In the genomic region with DNA sequence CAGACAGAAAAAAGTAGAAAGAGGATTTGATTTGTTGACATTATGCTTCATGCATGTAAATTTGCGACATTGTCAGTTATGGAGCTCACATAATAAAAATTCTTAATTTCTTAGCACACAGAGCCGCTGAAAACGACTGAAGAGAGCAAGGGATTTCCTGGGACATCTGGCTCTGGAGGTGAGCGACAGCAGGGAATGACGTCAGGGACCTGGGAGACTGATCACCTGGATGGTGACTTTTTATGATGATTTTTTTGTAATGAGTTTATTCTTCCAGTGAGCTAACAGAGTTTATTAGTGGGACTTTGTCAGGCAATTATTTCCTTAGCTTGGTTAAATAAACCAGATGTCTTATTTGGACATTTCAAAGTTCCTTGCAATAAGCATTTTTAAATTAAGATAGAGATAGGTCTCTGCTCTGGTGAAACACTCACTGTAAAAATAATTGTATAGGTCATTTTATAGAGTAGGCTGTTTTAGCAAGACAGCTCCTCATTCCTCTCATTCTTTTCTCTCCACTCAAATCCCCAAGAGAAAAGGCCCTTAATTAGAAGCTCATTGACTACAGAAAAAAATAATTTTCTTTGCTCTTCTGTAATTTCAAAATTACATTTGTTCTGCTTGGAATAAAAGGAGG, we compare ENCODE assay signal across 27 cellular contexts. TPM values are rescaled to one million over a fixed set of nuclear protein-coding genes. Genes with fewer than 3 reads are reported as not detected.
DNase-seq lines count a peak whose midpoint lies in the region; ATAC-seq and TF ChIP-seq lines count a peak whose summit lies in the region.
"Had no signal": no experiment of that assay in that cellular context is flagged by ENCODE, and none has a peak within 500 bp of the region (broad histone marks: within the 10 kb centered on the region; RNA-seq: fewer than 3 reads in every experiment).

No MANE protein-coding gene starts in this region.

- H3K27me3 Mint-ChIP-seq in Calu3 (ENCODE audit: unreplicated experiment) = peaks cover 53% of the 10 kb centered on the region
- H3K27me3 Mint-ChIP-seq: activated CD4-positive, alpha-beta T cell treated with anti-CD3 and anti-CD28 coated beads for 36 hours; natural killer cell treated with Interleukin-12 subunit alpha and Interleukin-12 subunit beta and Interleukin-15 and Interleukin-18, amount 100 ng/mL, for 72 hours; type B pancreatic cell had no signal

- peaks cover 10% of the 10 kb centered on the region; the same call in 1 of the 2 replicates for H3K36me3 ChIP-seq in GM23248 (ENCODE audit: low read depth)
- H3K36me3 ChIP-seq in mesenchymal stem cell (ENCODE audit: control insufficient read depth in 1 of 2, insufficient read depth in 2 of 2, low read depth in 1 of 2, low read length in 2 of 2) = peaks cover 0 to 42% of the 10 kb centered on the region in 2 experiments

- no peak overlapping the region for H3K4ac ChIP-seq in mesenchymal stem cell (ENCODE audit: low read depth in 1 of 2, low read length in 2 of 2)

- peak overlapping the region; percentile 19 for H3K4me2 ChIP-seq in GM23248 (ENCODE audit: unreplicated experiment)
- H3K4me2 ChIP-seq in mesenchymal stem cell (ENCODE audit: low read length, poor library complexity, severe bottlenecking) = no peak overlapping the region

- H3K9me3 Mint-ChIP-seq in Calu3 (ENCODE audit: low read depth, unreplicated experiment) = no peaks in the 10 kb centered on the region
- H3K9me3 Mint-ChIP-seq: CD4-positive, CD25-positive, alpha-beta regulatory T cell; natural killer cell treated with Interleukin-12 subunit alpha and Interleukin-12 subunit beta and Interleukin-15 and Interleukin-18, amount 100 ng/mL, for 72 hours; type B pancreatic cell had no signal

- H2BK120ac ChIP-seq in mesenchymal stem cell (ENCODE audit: low read depth, low read length) = no peak overlapping the region

- H3K27ac ChIP-seq in GM23248 (no peak overlapping the region), mesenchymal stem cell (ENCODE audit: low read length, poor library complexity, severe bottlenecking) (no peak overlapping the region)
- H3K27ac ChIP-seq: parathyroid adenoma had no signal

- no peaks in the 10 kb centered on the region for H3K9me2 ChIP-seq in GM23248 (ENCODE audit: insufficient read depth)

- no peak overlapping the region for H2BK5ac ChIP-seq in mesenchymal stem cell (ENCODE audit: low read depth, low read length, poor library complexity, severe bottlenecking)

- peak; percentile 52 for DNase-seq in AG09309 (ENCODE audit: low read depth)
- peak; percentile 79 for DNase-seq in GM23248
- DNase-seq in dedifferentiated amniotic fluid mesenchymal stem cell (ENCODE audit: extremely low spot score) = peak; percentile 48
- no peak for DNase-seq in mesenchymal stem cell
- DNase-seq in NCI-H748 (lab: John Stamatoyannopoulos, UW; ENCODE audit: unreplicated experiment) = no peak
- no peak for DNase-seq in NCI-H510A (lab: John Stamatoyannopoulos, UW)
- no peak for DNase-seq in Calu3
- DNase-seq: ACHN; activated CD4-positive, alpha-beta T cell treated with anti-CD3 and anti-CD28 coated beads for 36 hours; activated naive CD4-positive, alpha-beta T cell treated with Interleukin-2 at 50 U/mL for 16 hours; activated T-cell treated with anti-CD3 and anti-CD28 coated beads, Interleukin-2, amount 50 U/mL, for 48 hours; amygdala; caudate nucleus; CD4-positive, CD25-positive, alpha-beta regulatory T cell; DMS153; erythroblast; GF-D8; NCI-H187 treated with DMSO at 0.1 percent for 48 hours; NCI-H226; right cardiac atrium; stimulated activated CD4-positive, alpha-beta T cell treated with anti-CD3 and anti-CD28 coated beads, Interleukin-15, amount 100 ng/mL, for 24 hours; stimulated activated CD8-positive, alpha-beta memory T cell treated with anti-CD3 and anti-CD28 coated beads, Interleukin-4, amount 100 ng/mL, for 48 hours had no signal

- no peak for ATAC-seq in HG03378 (IDR thresholded peaks at IDR 0.05; ENCODE audit: unreplicated experiment)
- ATAC-seq: activated CD4-positive, alpha-beta T cell treated with anti-CD3 and anti-CD28 coated beads for 36 hours; GM12878; natural killer cell treated with Interleukin-12 subunit alpha and Interleukin-12 subunit beta and Interleukin-15 and Interleukin-18, amount 100 ng/mL, for 72 hours; right cardiac atrium had no signal

- peaks cover 58% of the 10 kb centered on the region for H3K79me2 ChIP-seq in GM23248 (ENCODE audit: insufficient read depth)
- H3K79me2 ChIP-seq: parathyroid adenoma had no signal

- H3K4me1 ChIP-seq in GM23248 (ENCODE audit: insufficient read depth) (peaks cover 20% of the 10 kb centered on the region), mesenchymal stem cell (ENCODE audit: control insufficient read depth, insufficient read depth, low read depth, low read length) (no peaks in the 10 kb centered on the region)
- H3K4me1 ChIP-seq: parathyroid adenoma had no signal

- no peaks in the 10 kb centered on the region for H3K27me3 ChIP-seq in GM23248 (replicated peaks; ENCODE audit: insufficient read depth)
- H3K27me3 ChIP-seq in mesenchymal stem cell (ENCODE audit: control insufficient read depth in 1 of 2, insufficient read depth in 1 of 2, low read length in 2 of 2) = no peaks in the 10 kb centered on the region

- H3K14ac ChIP-seq in mesenchymal stem cell (ENCODE audit: low read length in 2 of 2) = no peak overlapping the region

- no peak overlapping the region for H3K18ac ChIP-seq in mesenchymal stem cell (ENCODE audit: low read depth in 1 of 2, low read length in 2 of 2)

- H2AK5ac ChIP-seq in mesenchymal stem cell (ENCODE audit: low read length, severe bottlenecking) = no peak overlapping the region

- 74 to 75% methylated on average over 5 of the region's 5 CpGs for WGBS in GM23248 (ENCODE audit: low coverage in 1 of 2, low lambda C conversion rate in 2 of 2, missing lambda C conversion rate in 2 of 2), 2 experiments
- whole genome bisulfite sequencing in mesenchymal stem cell = 77% methylated on average over 5 of the region's 5 CpGs

- H3K36me3 Mint-ChIP-seq in Calu3 (ENCODE audit: insufficient read depth, unreplicated experiment) = no peaks in the 10 kb centered on the region
- H3K36me3 Mint-ChIP-seq: CD4-positive, CD25-positive, alpha-beta regulatory T cell; natural killer cell treated with Interleukin-12 subunit alpha and Interleukin-12 subunit beta and Interleukin-15 and Interleukin-18, amount 100 ng/mL, for 72 hours; type B pancreatic cell had no signal

- peaks cover 8% of the 10 kb centered on the region; the same call in 1 of the 2 replicates for H3F3A ChIP-seq in GM23248 (ENCODE audit: insufficient read depth)

- H3K4me3 ChIP-seq in AG09309 (ENCODE audit: control insufficient read depth, low read depth, low read length) = no peak overlapping the region
- peak overlapping the region; percentile 6; the same call in 1 of the 2 replicates for H3K4me3 ChIP-seq in GM23248
- no peak overlapping the region for H3K4me3 ChIP-seq in mesenchymal stem cell (ENCODE audit: insufficient read depth in 1 of 2, low read depth in 1 of 2, low read length in 2 of 2)
- H3K4me3 ChIP-seq: GM12878 had no signal

- no peak overlapping the region for H3K23ac ChIP-seq in mesenchymal stem cell (ENCODE audit: low read length in 2 of 2)

- no peak overlapping the region for H2BK15ac ChIP-seq in mesenchymal stem cell (ENCODE audit: low read depth, poor library complexity, severe bottlenecking)

- no peak overlapping the region for H3K27ac Mint-ChIP-seq in Calu3 (ENCODE audit: unreplicated experiment)
- H3K27ac Mint-ChIP-seq: activated CD4-positive, alpha-beta T cell treated with anti-CD3 and anti-CD28 coated beads for 36 hours; CD4-positive, CD25-positive, alpha-beta regulatory T cell; natural killer cell treated with Interleukin-12 subunit alpha and Interleukin-12 subunit beta and Interleukin-15 and Interleukin-18, amount 100 ng/mL, for 72 hours; type B pancreatic cell had no signal

- H4K91ac ChIP-seq in mesenchymal stem cell (ENCODE audit: low read length) = no peak overlapping the region

- H2BK12ac ChIP-seq in mesenchymal stem cell (ENCODE audit: low read length in 2 of 2) = no peak overlapping the region

- in situ Hi-C loops in GM23248 (cut with MboI) = no loop called here

- CTCF ChIA-PET in Calu3 (lab: Charles Lee) = no interaction called here

- H3K9ac ChIP-seq in GM23248 = no peak overlapping the region
- H3K9ac ChIP-seq in mesenchymal stem cell (ENCODE audit: low read length) = peak overlapping the region; percentile 36
- H3K9ac ChIP-seq: parathyroid adenoma had no signal

- no peaks in the 10 kb centered on the region for H3K79me1 ChIP-seq in mesenchymal stem cell (replicated peaks; ENCODE audit: low read length, poor library complexity, severe bottlenecking)

- H4K8ac ChIP-seq in mesenchymal stem cell (ENCODE audit: low read length) = no peak overlapping the region

- H3K4me3 Mint-ChIP-seq in Calu3 (ENCODE audit: low read depth, unreplicated experiment) = no peak overlapping the region
- H3K4me3 Mint-ChIP-seq: activated CD4-positive, alpha-beta T cell treated with anti-CD3 and anti-CD28 coated beads for 36 hours; CD4-positive, CD25-positive, alpha-beta regulatory T cell; natural killer cell treated with Interleukin-12 subunit alpha and Interleukin-12 subunit beta and Interleukin-15 and Interleukin-18, amount 100 ng/mL, for 72 hours; type B pancreatic cell had no signal

- H2AFZ ChIP-seq in GM23248 = no peak overlapping the region
- H2AFZ ChIP-seq in mesenchymal stem cell (ENCODE audit: low read depth, low read length) = no peak overlapping the region
- H2AFZ ChIP-seq: parathyroid adenoma had no signal

- H3K9me3 ChIP-seq in GM23248 (ENCODE audit: low read depth) (no peaks in the 10 kb centered on the region), mesenchymal stem cell (ENCODE audit: control insufficient read depth, low read length) (no peaks in the 10 kb centered on the region)

- no peaks in the 10 kb centered on the region for H3K4me1 Mint-ChIP-seq in Calu3 (ENCODE audit: low read depth, unreplicated experiment)

- TF ChIP-seq CTCF in AG09309 (IDR thresholded peaks at IDR 0.05; ENCODE audit: control insufficient read depth, insufficient read depth, low read depth, low read length, missing control alignments) (no peak), Calu3 (IDR thresholded peaks at IDR 0.05; ENCODE audit: unreplicated experiment) (no peak)

- no peaks in the 10 kb centered on the region for H4K20me1 ChIP-seq in GM23248 (ENCODE audit: insufficient read depth)

- BruUV-seq in Calu3 (replicated peaks; lab: Mats Ljungman, UMichigan) = no TSS peak

- intact Hi-C loops in Calu3 (cut with micrococcal nuclease; ENCODE audit: unreplicated experiment) = no loop called here

RNA-seq across cellular contexts. Expression of a gene that starts 19.4 kb away (rescaled TPM):
- total RNA-seq in GM23248 (2014; rRNA removed; shearing (Covaris generic)) = 43.3 and 47.0 TPM in 2 replicates
- polyA plus RNA-seq in GM23248 (2016; fragmentation: Nextera tagmentation; extraction: Ambion mirVana) = 44.4 and 44.5 TPM in 2 replicates
- 21.2 TPM for polyA plus RNA-seq in mesenchymal stem cell (2013, experiment 1 of 2)
- polyA plus RNA-seq in mesenchymal stem cell (2013, experiment 2 of 2) = 20.6 TPM
- not detected in 2 replicates for total RNA-seq in Calu3 (2022)

Comparison
In these comparisons a context has a peak if more than half of its experiments do, and no peak if none do; other contexts are left out.
1. DNase-seq: peak in AG09309 (single experiment), GM23248 (single experiment) and dedifferentiated amniotic fluid mesenchymal stem cell (single experiment); none in mesenchymal stem cell (single experiment), NCI-H748 (single experiment), NCI-H510A (single experiment) and Calu3 (single experiment).
2. RNA of a gene that starts 19.4 kb away (total RNA-seq): 43.3 to 47.0 TPM in GM23248; not detected in Calu3; every median in the first group is over 10 times any median in the second.